2 cellular contexts compared by ENCODE assay signal in the genomic region with DNA sequence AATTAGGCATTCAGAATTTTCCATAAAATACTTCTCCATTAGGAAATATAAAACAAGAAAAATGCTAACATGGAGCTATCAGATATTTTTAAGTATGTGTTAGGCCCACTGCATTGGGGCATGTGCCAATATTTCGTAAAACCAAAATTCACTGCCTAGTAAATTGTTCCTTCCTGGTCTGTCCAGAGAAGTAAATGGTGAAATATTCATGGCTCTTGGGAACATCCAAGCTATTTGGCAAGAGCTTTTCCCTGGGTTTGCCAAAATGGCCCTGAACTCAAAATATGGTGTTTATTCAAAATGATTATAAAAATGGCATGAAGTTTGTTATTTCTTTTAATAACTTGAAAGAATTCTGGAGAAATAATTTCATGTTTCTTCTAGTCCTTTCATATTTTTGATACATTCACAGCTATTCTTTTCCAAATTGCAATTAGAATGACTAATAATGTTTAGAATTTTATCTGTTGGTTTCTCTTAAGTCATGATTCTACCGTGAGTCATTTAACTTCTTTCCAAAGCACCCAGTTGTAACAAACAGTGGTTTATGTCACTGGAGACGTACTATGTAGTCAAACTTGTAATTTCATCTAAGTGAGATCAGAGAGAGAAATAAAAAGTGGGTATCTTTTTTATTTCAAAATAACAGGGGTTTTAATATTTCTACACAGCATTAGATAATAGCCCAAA.
TF ChIP-seq lines count a peak whose summit lies in the region.

No MANE protein-coding gene starts in this region.

TF ChIP-seq in IMR-90, 13 proteins besides CTCF, POLR2A, EP300 and RAD21:
- TF ChIP-seq CHD1 (IDR thresholded peaks at IDR 0.05; ENCODE audit: low read depth, low read length): no peak
- TF ChIP-seq MXI1 (IDR thresholded peaks at IDR 0.05; ENCODE audit: borderline replicate concordance, low read depth, low read length): no peak
- peak; percentile 75 for TF ChIP-seq FOS (IDR thresholded peaks at IDR 0.05; ENCODE audit: low read depth, low read length)
- no peak for TF ChIP-seq RCOR1 (IDR thresholded peaks at IDR 0.05; ENCODE audit: insufficient replicate concordance, low read length)
- TF ChIP-seq, protein P1, sequence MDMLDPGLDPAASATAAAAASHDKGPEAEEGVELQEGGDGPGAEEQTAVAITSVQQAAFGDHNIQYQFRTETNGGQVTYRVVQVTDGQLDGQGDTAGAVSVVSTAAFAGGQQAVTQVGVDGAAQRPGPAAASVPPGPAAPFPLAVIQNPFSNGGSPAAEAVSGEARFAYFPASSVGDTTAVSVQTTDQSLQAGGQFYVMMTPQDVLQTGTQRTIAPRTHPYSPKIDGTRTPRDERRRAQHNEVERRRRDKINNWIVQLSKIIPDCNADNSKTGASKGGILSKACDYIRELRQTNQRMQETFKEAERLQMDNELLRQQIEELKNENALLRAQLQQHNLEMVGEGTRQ (IDR thresholded peaks at IDR 0.05; ENCODE audit: low read depth, low read length): no peak
- no peak for TF ChIP-seq MAFK (IDR thresholded peaks at IDR 0.05; ENCODE audit: low read depth, low read length)
- TF ChIP-seq SMC3 (IDR thresholded peaks at IDR 0.05; ENCODE audit: low read depth, low read length): no peak
- no peak for TF ChIP-seq NFE2L2 (IDR thresholded peaks at IDR 0.05; ENCODE audit: low read depth, low read length)
- peak; percentile 51; the same call in 1 of the 2 replicates for TF ChIP-seq CEBPB (IDR thresholded peaks at IDR 0.05; ENCODE audit: low read depth, low read length)
- TF ChIP-seq, protein P2, sequence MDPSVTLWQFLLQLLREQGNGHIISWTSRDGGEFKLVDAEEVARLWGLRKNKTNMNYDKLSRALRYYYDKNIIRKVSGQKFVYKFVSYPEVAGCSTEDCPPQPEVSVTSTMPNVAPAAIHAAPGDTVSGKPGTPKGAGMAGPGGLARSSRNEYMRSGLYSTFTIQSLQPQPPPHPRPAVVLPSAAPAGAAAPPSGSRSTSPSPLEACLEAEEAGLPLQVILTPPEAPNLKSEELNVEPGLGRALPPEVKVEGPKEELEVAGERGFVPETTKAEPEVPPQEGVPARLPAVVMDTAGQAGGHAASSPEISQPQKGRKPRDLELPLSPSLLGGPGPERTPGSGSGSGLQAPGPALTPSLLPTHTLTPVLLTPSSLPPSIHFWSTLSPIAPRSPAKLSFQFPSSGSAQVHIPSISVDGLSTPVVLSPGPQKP (IDR thresholded peaks at IDR 0.05; ENCODE audit: borderline replicate concordance, low read depth, low read length): no peak
- TF ChIP-seq MAZ (IDR thresholded peaks at IDR 0.05; ENCODE audit: borderline replicate concordance, low read depth, low read length): no peak
- TF ChIP-seq RFX5 (IDR thresholded peaks at IDR 0.05; ENCODE audit: low read depth, low read length): no peak
- TF ChIP-seq BHLHE40 (IDR thresholded peaks at IDR 0.05; ENCODE audit: low read depth, low read length): no peak

TF ChIP-seq in endothelial cell of umbilical vein, 7 proteins besides CTCF, POLR2A, EP300 and RAD21:
- TF ChIP-seq EZH2 (IDR thresholded peaks at IDR 0.05; ENCODE audit: borderline replicate concordance, low read depth, low read length, severe bottlenecking) (no peak), FOS (IDR thresholded peaks at IDR 0.05; ENCODE audit: borderline replicate concordance, insufficient read depth, low read length) (peak; percentile 73), JUN (IDR thresholded peaks at IDR 0.05; ENCODE audit: borderline replicate concordance, insufficient read depth, insufficient read length, low read depth) (peak; percentile 47)
